In the genomic region with DNA sequence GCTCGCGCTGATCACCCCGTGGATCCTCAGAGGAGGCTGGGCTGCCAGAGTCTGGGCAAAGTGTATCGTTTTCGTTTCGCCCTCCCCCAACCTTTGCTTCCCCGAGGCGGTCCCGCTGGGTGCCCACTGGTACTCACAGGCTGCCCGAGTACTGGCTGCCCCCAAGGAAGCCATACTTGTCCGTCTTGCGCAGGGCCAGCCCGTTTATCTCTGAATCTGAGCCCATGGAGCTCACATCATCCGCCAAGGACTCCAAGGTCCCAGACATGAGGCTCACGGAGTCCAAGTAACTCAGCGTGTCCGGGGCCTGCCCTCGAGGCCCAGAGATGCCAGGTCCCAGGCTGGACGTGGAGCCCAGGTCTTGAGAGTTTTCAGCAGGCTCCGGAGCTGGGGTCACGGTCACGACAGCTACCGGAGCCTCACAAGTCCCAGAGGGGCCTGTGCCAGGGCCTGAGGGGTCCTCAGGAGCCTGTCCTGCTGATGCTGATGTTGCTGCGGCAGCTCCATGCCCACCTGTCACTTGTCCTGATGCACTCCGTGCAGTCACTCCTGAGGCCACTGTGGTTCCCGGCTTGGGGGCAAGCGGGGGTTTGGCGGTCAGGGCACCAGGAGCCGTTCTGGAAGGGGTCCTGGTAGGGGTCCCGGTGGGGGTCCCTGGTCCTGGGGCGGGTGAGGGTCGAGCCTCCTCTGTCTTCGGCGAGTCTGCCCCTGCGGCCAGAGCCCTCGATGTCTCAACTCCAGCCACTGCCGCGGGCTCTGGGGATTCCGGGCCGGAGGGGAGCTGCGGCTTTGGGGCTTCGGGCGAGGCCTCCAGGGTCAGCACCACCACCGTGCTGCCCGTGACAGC, we compare ENCODE assay signal across 6 cellular contexts. TPM values are rescaled to one million over a fixed set of nuclear protein-coding genes. Genes with fewer than 3 reads are reported as not detected.
DNase-seq lines count a peak whose midpoint lies in the region; ATAC-seq and TF ChIP-seq lines count a peak whose summit lies in the region.

No MANE protein-coding gene starts in this region.

- DNase-seq in M059J (ENCODE audit: low read depth) (peak; percentile 32), cardiac fibroblast (ENCODE audit: low read depth in 2 of 2) (peak in 1 of 2 donors; percentile 23), osteocyte (ENCODE audit: extremely low spot score, unreplicated experiment) (no peak), MV-4-11 (lab: John Stamatoyannopoulos, UW) (no peak), NCI-H226 (no peak)

- no peak for ATAC-seq in HG03457 (IDR thresholded peaks at IDR 0.05; ENCODE audit: unreplicated experiment)

- H3K27me3 Mint-ChIP-seq in osteocyte (ENCODE audit: unreplicated experiment), result no peaks in the 10 kb centered on the region

- peaks cover 15% of the 10 kb centered on the region for H3K36me3 Mint-ChIP-seq in osteocyte (ENCODE audit: unreplicated experiment)

- H3K4me3 Mint-ChIP-seq in osteocyte (ENCODE audit: unreplicated experiment), result peak overlapping the region; percentile 85

- H3K4me1 Mint-ChIP-seq in osteocyte (ENCODE audit: unreplicated experiment), result peaks cover 41% of the 10 kb centered on the region

- no peak for TF ChIP-seq CTCF in cardiac fibroblast (IDR thresholded peaks at IDR 0.05; ENCODE audit: low read depth, low read length)
- no peak for TF ChIP-seq CTCF in osteocyte (IDR thresholded peaks at IDR 0.05)

- H3K4me3 ChIP-seq in cardiac fibroblast (replicated peaks in 1 of 2; ENCODE audit: low read depth in 2 of 2, low read length in 2 of 2), result peak overlapping the region; percentile 76 to 87

- no peaks in the 10 kb centered on the region for H3K9me3 Mint-ChIP-seq in osteocyte (ENCODE audit: unreplicated experiment)

- peak overlapping the region; percentile 80 for H3K27ac Mint-ChIP-seq in osteocyte (ENCODE audit: unreplicated experiment)

RNA-seq across cellular contexts. Expression of a gene that starts 1.0 kb away (rescaled TPM):
- total RNA-seq in M059J (2014; rRNA removed; shearing (Covaris generic)), result 25.6 and 45.1 TPM in 2 replicates
- 47.0 and 49.0 TPM in 2 replicates for total RNA-seq in osteocyte

RNA-seq across cellular contexts. Expression of a gene that starts 5.3 kb away (rescaled TPM):
- total RNA-seq in M059J (2014; rRNA removed; shearing (Covaris generic)), result not detected in 2 replicates
- total RNA-seq in osteocyte, result not detected in 2 replicates

RNA-seq across cellular contexts. Expression of a gene that starts 13.0 kb away (rescaled TPM):
- 0.17 TPM in 1 of 2 replicates, not detected in the other for total RNA-seq in M059J (2014; rRNA removed; shearing (Covaris generic))
- total RNA-seq in osteocyte, result 1.5 and 2.0 TPM in 2 replicates

RNA-seq across cellular contexts. Expression of a gene that starts 14.2 kb away (rescaled TPM):
- 34.8 and 64.7 TPM in 2 replicates for total RNA-seq in M059J (2014; rRNA removed; shearing (Covaris generic))
- 65.1 and 67.4 TPM in 2 replicates for total RNA-seq in osteocyte

RNA-seq across cellular contexts. Expression of a gene that starts 25.9 kb away (rescaled TPM):
- 5.9 and 10.6 TPM in 2 replicates for total RNA-seq in M059J (2014; rRNA removed; shearing (Covaris generic))
- total RNA-seq in osteocyte, result 12.7 and 13.2 TPM in 2 replicates
